Comparison of ENCODE assay signal across 19 cellular contexts in genomic region chr19:33687761-33688656, GRCh38.
DNase-seq lines count a peak whose midpoint lies in the region; TF ChIP-seq lines count a peak whose summit lies in the region.
"Had no signal": no experiment of that assay in that cellular context is flagged by ENCODE, and none has a peak within 500 bp of the region (broad histone marks: within the 10 kb centered on the region; RNA-seq: fewer than 3 reads in every experiment).

No MANE protein-coding gene starts in this region.

- no peak overlapping the region for H3K27ac ChIP-seq in suprapubic skin
- H3K27ac ChIP-seq: C4-2B, GM23248, PC-9 had no signal

- no peaks in the 10 kb centered on the region for H3K9me3 ChIP-seq in suprapubic skin

- WGBS in suprapubic skin, result 84% methylated on average over 5 of the region's 15 CpGs

- TF ChIP-seq POLR2A in suprapubic skin (IDR thresholded peaks at IDR 0.05), result no peak

- H3K27me3 ChIP-seq in suprapubic skin, result peaks cover 53% of the 10 kb centered on the region

- intact Hi-C loops in CD14-positive monocyte (cut with micrococcal nuclease), result no loop called here

- H3K9me3 Mint-ChIP-seq in CD14-positive monocyte, result peaks cover 0 to 4% (median 0%) of the 10 kb centered on the region in 7 donors

- TF ChIP-seq CTCF in suprapubic skin (IDR thresholded peaks at IDR 0.05) (no peak), CD14-positive monocyte (IDR thresholded peaks at IDR 0.05) (no peak)

- no peak overlapping the region for H3K4me3 ChIP-seq in suprapubic skin
- H3K4me3 ChIP-seq: GM23248, PC-9 had no signal

- peak; percentile 32 for DNase-seq in activated CD8-positive, alpha-beta memory T cell treated with anti-CD3 and anti-CD28 coated beads, Interleukin-2, amount 50 U/mL, for 48 hours
- DNase-seq in activated CD8-positive, alpha-beta memory T cell treated with anti-CD3 and anti-CD28 coated beads, Interleukin-2, amount 50 U/mL, for 4 hours, result no peak
- DNase-seq in NCI-H524 treated with DMSO at 0.1 percent for 48 hours (lab: John Stamatoyannopoulos, UW) (peak; percentile 60), islet precursor cell (peak; percentile 29), suprapubic skin (ENCODE audit: low spot score in 2 of 2) (peak; percentile 40 to 59), superior temporal gyrus (ENCODE audit: extremely low spot score) (no peak), kidney tubule cell (ENCODE audit: low spot score) (no peak), CD14-positive monocyte (ENCODE audit: low spot score) (no peak)
- DNase-seq: DMS53, GDM1, GM23248, NCI-H1694, NCI-H2081 treated with DMSO at 0.1 percent for 48 hours, NCI-H2171 treated with DMSO at 0.1 percent for 48 hours, NCI-H446 treated with DMSO at 0.1 percent for 48 hours, PC-9, RPMI8226 had no signal

- H3K36me3 ChIP-seq in suprapubic skin, result no peaks in the 10 kb centered on the region

- H3K27me3 Mint-ChIP-seq in CD14-positive monocyte (ENCODE audit: low read depth in 3 of 3), result peaks cover 23 to 31% (median 23%) of the 10 kb centered on the region in 3 donors

- no peaks in the 10 kb centered on the region for H3K4me1 ChIP-seq in suprapubic skin

- H3K36me3 Mint-ChIP-seq in CD14-positive monocyte, result no peaks in the 10 kb centered on the region
- H3K36me3 Mint-ChIP-seq: IgD-negative memory B cell had no signal

- no peak overlapping the region for H3K27ac Mint-ChIP-seq in CD14-positive monocyte
- H3K27ac Mint-ChIP-seq: IgD-negative memory B cell had no signal

- TF ChIP-seq EP300 in suprapubic skin (IDR thresholded peaks at IDR 0.05), result no peak

- no peak overlapping the region for H3K4me3 Mint-ChIP-seq in CD14-positive monocyte

- no peaks in the 10 kb centered on the region for H3K4me1 Mint-ChIP-seq in CD14-positive monocyte
- H3K4me1 Mint-ChIP-seq: IgD-negative memory B cell had no signal

Comparison
In these comparisons a context has a peak if more than half of its experiments do, and no peak if none do; other contexts are left out.
1. DNase-seq: peak in activated CD8-positive, alpha-beta memory T cell treated with anti-CD3 and anti-CD28 coated beads, Interleukin-2, amount 50 U/mL, for 48 hours (single experiment), NCI-H524 treated with DMSO at 0.1 percent for 48 hours (single experiment), islet precursor cell (single experiment) and suprapubic skin (2 of 2); none in activated CD8-positive, alpha-beta memory T cell treated with anti-CD3 and anti-CD28 coated beads, Interleukin-2, amount 50 U/mL, for 4 hours (single experiment), superior temporal gyrus (single experiment), kidney tubule cell (single experiment) and CD14-positive monocyte (single experiment).